Comparison of ENCODE assay signal across 18 cellular contexts in genomic region chr5:168224110-168224509, GRCh38.
DNase-seq lines count a peak whose midpoint lies in the region; ATAC-seq, FAIRE-seq and TF ChIP-seq lines count a peak whose summit lies in the region.
"Had no signal": no experiment of that assay in that cellular context is flagged by ENCODE, and none has a peak within 500 bp of the region (broad histone marks: within the 10 kb centered on the region; RNA-seq: fewer than 3 reads in every experiment).

No MANE protein-coding gene starts in this region.

- no peaks in the 10 kb centered on the region for H4K20me1 ChIP-seq in HepG2 (ENCODE audit: insufficient read depth, low read length)
- H4K20me1 ChIP-seq: BLaER1 had no signal

- intact Hi-C loops in HepG2 (cut with micrococcal nuclease; ENCODE audit: unreplicated experiment) (no loop called here), right lobe of liver (cut with DNase I) (loop anchor here in 1 of 2 donors (10.0 kb wide), 1 partner anchor 109 kb away; no protein-coding TSS in a partner anchor)

- no peaks in the 10 kb centered on the region for H3K9me3 Mint-ChIP-seq in nephron progenitor cell
- no peaks in the 10 kb centered on the region for H3K9me3 Mint-ChIP-seq in stimulated activated effector memory CD8-positive, alpha-beta T cell treated with anti-CD3 and anti-CD28 coated beads, Interleukin-12 subunit alpha, Interleukin-12 subunit beta, amount 100 ng/mL, for 72 hours
- H3K9me3 Mint-ChIP-seq: CD4-positive, alpha-beta memory T cell had no signal

- in situ Hi-C loops in HepG2 (cut with HindIII; ENCODE audit: extremely low pct_ligation_motif_present, low pct_unique_long_range_greater_than_20kb), result loop anchor here (5.0 to 10.0 kb wide), 2 partner anchors 107 to 499 kb away; no protein-coding TSS in a partner anchor

- H3K27ac ChIP-seq in HepG2 (ENCODE audit: extremely low read length, insufficient read depth, low read length) (no peak overlapping the region), right lobe of liver (no peak overlapping the region)
- H3K27ac ChIP-seq: BLaER1, HL-60 had no signal

- POLR2A ChIA-PET in HepG2 (lab: Yijun Ruan, JAX), result no interaction called here

- peaks cover 8% of the 10 kb centered on the region for H3K27me3 Mint-ChIP-seq in nephron progenitor cell (ENCODE audit: low read depth, poor library complexity)

- no TSS peak for BruUV-seq in HepG2 (replicated peaks; lab: Mats Ljungman, UMichigan)

- DNase-seq in HepG2 (ENCODE audit: low spot score), result no peak
- no peak for DNase-seq in right lobe of liver
- DNase-seq in nephron progenitor cell, result no peak
- DNase-seq in stimulated activated effector memory CD8-positive, alpha-beta T cell treated with anti-CD3 and anti-CD28 coated beads, Interleukin-12 subunit alpha, Interleukin-12 subunit beta, amount 100 ng/mL, for 72 hours (ENCODE audit: low spot score in 2 of 2), result no peak
- DNase-seq in kidney glomerular epithelial cell (lab: John Stamatoyannopoulos, UW), result no peak
- DNase-seq in NCI-H510A treated with DMSO at 0.1 percent for 48 hours (lab: John Stamatoyannopoulos, UW), result no peak
- no peak for DNase-seq in OCI-M1 (lab: John Stamatoyannopoulos, UW)
- DNase-seq: 8988T; CD4-positive, alpha-beta memory T cell; DMS153; DMS79; HCEC 1CT; IMR-90 had no signal

- TF ChIP-seq CTCF in HepG2 (CRISPR knock-in tag; IDR thresholded peaks at IDR 0.05), result no peak
- TF ChIP-seq CTCF in right lobe of liver (IDR thresholded peaks at IDR 0.05), result no peak
- TF ChIP-seq CTCF in nephron progenitor cell (IDR thresholded peaks at IDR 0.05), result no peak

- H3K79me2 ChIP-seq in HepG2 (ENCODE audit: insufficient read depth, low read length), result no peaks in the 10 kb centered on the region

- no peak overlapping the region for H3K4me2 ChIP-seq in HepG2 (ENCODE audit: low read depth, low read length)
- H3K4me2 ChIP-seq: BLaER1 had no signal

- TF ChIP-seq POLR2A in HepG2 (IDR thresholded peaks at IDR 0.05; ENCODE audit: insufficient read depth in 1 of 2, low read depth in 2 of 2, low read length in 2 of 2), result no peak
- TF ChIP-seq POLR2A in right lobe of liver (IDR thresholded peaks at IDR 0.05), result no peak

- no peak overlapping the region for H3K9ac ChIP-seq in HepG2 (ENCODE audit: insufficient read depth, low read depth, low read length)
- H3K9ac ChIP-seq: BLaER1 had no signal

- FAIRE-seq in HepG2 (lab: Jason Lieb, UNC), result no peak
- FAIRE-seq: GM12878, H54 had no signal

- H3K27ac Mint-ChIP-seq in nephron progenitor cell, result peak overlapping the region; percentile 77
- no peak overlapping the region for H3K27ac Mint-ChIP-seq in stimulated activated effector memory CD8-positive, alpha-beta T cell treated with anti-CD3 and anti-CD28 coated beads, Interleukin-12 subunit alpha, Interleukin-12 subunit beta, amount 100 ng/mL, for 72 hours

- CTCF ChIA-PET in HepG2 (lab: Yijun Ruan, JAX; ENCODE audit: low intra/inter-chr PET ratio, low total read pairs), result no interaction called here

- TF ChIP-seq EP300 in HepG2 (IDR thresholded peaks at IDR 0.05; ENCODE audit: low read depth in 2 of 2, low read length in 2 of 2) (no peak), HepG2 (CRISPR knock-in tag; IDR thresholded peaks at IDR 0.05; ENCODE audit: borderline replicate concordance) (no peak)

- TF ChIP-seq RAD21 in HepG2 (CRISPR knock-in tag; IDR thresholded peaks at IDR 0.05), result no peak

- no peak overlapping the region for H2AFZ ChIP-seq in HepG2 (ENCODE audit: low read length)

- H3K36me3 Mint-ChIP-seq in nephron progenitor cell (ENCODE audit: low read depth), result no peaks in the 10 kb centered on the region
- no peaks in the 10 kb centered on the region for H3K36me3 Mint-ChIP-seq in stimulated activated effector memory CD8-positive, alpha-beta T cell treated with anti-CD3 and anti-CD28 coated beads, Interleukin-12 subunit alpha, Interleukin-12 subunit beta, amount 100 ng/mL, for 72 hours
- H3K36me3 Mint-ChIP-seq: CD14-positive monocyte; CD4-positive, alpha-beta memory T cell had no signal

- H3K36me3 ChIP-seq in HepG2 (replicated peaks in 1 of 2; ENCODE audit: control insufficient read depth in 1 of 2, insufficient read depth in 2 of 2, low read length in 2 of 2) (no peaks in the 10 kb centered on the region), right lobe of liver (no peaks in the 10 kb centered on the region)

- H3K9me3 ChIP-seq in HepG2 (ENCODE audit: low read length), result no peaks in the 10 kb centered on the region
- no peaks in the 10 kb centered on the region for H3K9me3 ChIP-seq in right lobe of liver
- H3K9me3 ChIP-seq: BLaER1 had no signal

- no peak overlapping the region for H3K4me3 Mint-ChIP-seq in nephron progenitor cell
- no peak overlapping the region for H3K4me3 Mint-ChIP-seq in stimulated activated effector memory CD8-positive, alpha-beta T cell treated with anti-CD3 and anti-CD28 coated beads, Interleukin-12 subunit alpha, Interleukin-12 subunit beta, amount 100 ng/mL, for 72 hours
- H3K4me3 Mint-ChIP-seq: CD14-positive monocyte had no signal

- peaks cover 2 to 16% of the 10 kb centered on the region in 2 experiments; a peak in 3 of 5 replicates for H3K27me3 ChIP-seq in HepG2 (ENCODE audit: control insufficient read depth in 1 of 2, insufficient read depth in 2 of 2, low read length in 2 of 2)
- H3K27me3 ChIP-seq in right lobe of liver, result no peaks in the 10 kb centered on the region
- H3K27me3 ChIP-seq: BLaER1 had no signal

- peak; percentile 73 for ATAC-seq in HepG2
- ATAC-seq in right lobe of liver, result no peak
- ATAC-seq in stimulated activated effector memory CD8-positive, alpha-beta T cell treated with anti-CD3 and anti-CD28 coated beads, Interleukin-12 subunit alpha, Interleukin-12 subunit beta, amount 100 ng/mL, for 72 hours, result peak; percentile 16
- ATAC-seq: GM12878 had no signal

- no peak overlapping the region for H3K4me3 ChIP-seq in HepG2 (replicated peaks in 1 of 3; ENCODE audit: insufficient read depth in 1 of 3, low read depth in 2 of 3, low read length in 3 of 3)
- no peak overlapping the region for H3K4me3 ChIP-seq in right lobe of liver
- H3K4me3 ChIP-seq: BLaER1, GM12878 had no signal

- WGBS in HepG2 (ENCODE audit: low lambda C conversion rate), result 6% methylated on average over 4 of the region's 5 CpGs
- 89% methylated on average over 4 of the region's 5 CpGs for WGBS in right lobe of liver (ENCODE audit: insufficient coverage, low coverage, low lambda C conversion rate, missing lambda C conversion rate)

- H3K4me1 Mint-ChIP-seq in nephron progenitor cell, result peaks cover 45% of the 10 kb centered on the region
- H3K4me1 Mint-ChIP-seq in stimulated activated effector memory CD8-positive, alpha-beta T cell treated with anti-CD3 and anti-CD28 coated beads, Interleukin-12 subunit alpha, Interleukin-12 subunit beta, amount 100 ng/mL, for 72 hours, result no peaks in the 10 kb centered on the region

- H3K4me1 ChIP-seq in HepG2 (ENCODE audit: insufficient read depth, low read length) (no peaks in the 10 kb centered on the region), right lobe of liver (no peaks in the 10 kb centered on the region)

TF ChIP-seq in HepG2, 621 proteins besides CTCF, POLR2A, EP300 and RAD21:
- no peak for TF ChIP-seq ZNF275 (CRISPR knock-in tag; IDR thresholded peaks at IDR 0.05; ENCODE audit: borderline replicate concordance)
- TF ChIP-seq ZNF230 (CRISPR knock-in tag; IDR thresholded peaks at IDR 0.05), result no peak

Comparison
In these comparisons a context has a peak if more than half of its experiments do, and no peak if none do; other contexts are left out.
1. ATAC-seq: peak in HepG2 (single experiment) and stimulated activated effector memory CD8-positive, alpha-beta T cell treated with anti-CD3 and anti-CD28 coated beads, Interleukin-12 subunit alpha, Interleukin-12 subunit beta, amount 100 ng/mL, for 72 hours (single experiment); none in right lobe of liver (0 of 4).